19 cellular contexts compared by ENCODE assay signal in the genomic region with DNA sequence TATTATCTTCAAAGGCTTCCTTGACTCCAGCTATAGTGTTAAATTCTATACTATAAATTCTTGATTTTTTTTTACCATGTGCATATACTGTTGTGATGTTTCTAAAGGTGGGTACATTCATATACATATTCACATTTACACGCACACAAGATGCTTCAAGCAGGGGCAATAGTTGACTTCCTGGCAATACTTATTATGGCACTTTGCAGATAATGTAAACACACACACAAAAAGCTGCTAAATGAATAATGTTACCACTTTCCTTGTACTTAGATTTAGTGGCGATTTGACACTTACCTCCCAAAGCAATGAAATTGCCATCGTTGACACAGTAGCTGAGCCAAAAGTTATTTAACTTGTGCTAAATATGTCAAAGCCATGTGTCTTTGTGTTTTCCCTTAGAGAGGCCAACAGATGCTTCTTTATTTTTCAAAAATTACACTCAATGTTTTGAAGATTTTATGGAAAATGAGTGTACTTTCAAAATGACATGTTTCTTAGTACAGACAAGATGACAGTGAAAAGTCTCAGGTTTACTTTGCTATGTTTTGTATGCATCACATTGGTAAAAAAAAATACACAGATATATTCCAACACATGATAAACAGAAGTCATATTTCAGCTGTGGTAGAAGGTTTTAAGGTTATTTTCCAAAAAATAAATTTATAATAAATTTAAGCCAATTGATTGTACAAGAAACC. TPM values are rescaled to one million over a fixed set of nuclear protein-coding genes. Genes with fewer than 3 reads are reported as not detected.
A peak's percentile ranks its signal among the peaks of the same experiment; 100 is the strongest.
DNase-seq lines count a peak whose midpoint lies in the region; ATAC-seq, FAIRE-seq and TF ChIP-seq lines count a peak whose summit lies in the region.
"Had no signal": no experiment of that assay in that cellular context is flagged by ENCODE, and none has a peak within 500 bp of the region (broad histone marks: within the 10 kb centered on the region; RNA-seq: fewer than 3 reads in every experiment).

No MANE protein-coding gene starts in this region.

- FAIRE-seq in GM19239 (lab: Jason Lieb, UNC): no peak
- FAIRE-seq: D721Med, RCC 7860 had no signal

- peaks cover 11 to 20% of the 10 kb centered on the region in 2 donors for H3K4me1 Mint-ChIP-seq in natural killer cell treated with Interleukin-12 subunit alpha and Interleukin-12 subunit beta and Interleukin-15 and Interleukin-18, amount 100 ng/mL, for 72 hours (ENCODE audit: low read depth in 2 of 2)
- peaks cover 4 to 9% of the 10 kb centered on the region in 2 donors for H3K4me1 Mint-ChIP-seq in natural killer cell
- H3K4me1 Mint-ChIP-seq in activated T-helper 17 cell treated with anti-CD3 and anti-CD28 coated beads, Interleukin-2, amount 50 U/mL, for 72 hours: peaks cover 15% of the 10 kb centered on the region

- peak; percentile 32 for DNase-seq in NCI-H446 treated with DMSO at 0.1 percent for 48 hours (lab: John Stamatoyannopoulos, UW)
- DNase-seq in NCI-H446 (lab: John Stamatoyannopoulos, UW): no peak
- no peak for DNase-seq in natural killer cell treated with Interleukin-12 subunit alpha and Interleukin-12 subunit beta and Interleukin-15 and Interleukin-18, amount 100 ng/mL, for 72 hours (ENCODE audit: low spot score)
- no peak for DNase-seq in natural killer cell
- DNase-seq in GM19239 (ENCODE audit: insufficient read length, low spot score): no peak
- no peak for DNase-seq in SHP77 treated with DMSO at 0.1 percent for 48 hours (lab: John Stamatoyannopoulos, UW)
- DNase-seq: CD4-positive, alpha-beta T cell; NCI-H1048; NCI-H146; NCI-H1930; NCI-H2171; NCI-H345; NCI-H524 treated with DMSO at 0.1 percent for 48 hours; SK-N-SH; SW 1271 had no signal

- H3K27me3 Mint-ChIP-seq in natural killer cell treated with Interleukin-12 subunit alpha and Interleukin-12 subunit beta and Interleukin-15 and Interleukin-18, amount 100 ng/mL, for 72 hours: peaks cover 0 to 7% of the 10 kb centered on the region in 2 donors
- no peaks in the 10 kb centered on the region for H3K27me3 Mint-ChIP-seq in natural killer cell (ENCODE audit: low read depth in 2 of 2)
- H3K27me3 Mint-ChIP-seq in activated T-helper 17 cell treated with anti-CD3 and anti-CD28 coated beads, Interleukin-2, amount 50 U/mL, for 72 hours: peaks cover 7% of the 10 kb centered on the region
- H3K27me3 Mint-ChIP-seq: CD4-positive, alpha-beta T cell had no signal

- intact Hi-C loops in natural killer cell (cut with micrococcal nuclease): no loop called here

- TF ChIP-seq CTCF in natural killer cell (IDR thresholded peaks at IDR 0.05): no peak

- H3K27ac Mint-ChIP-seq in natural killer cell treated with Interleukin-12 subunit alpha and Interleukin-12 subunit beta and Interleukin-15 and Interleukin-18, amount 100 ng/mL, for 72 hours: peak overlapping the region; percentile 0 to 12
- H3K27ac Mint-ChIP-seq in natural killer cell: no peak overlapping the region
- peak overlapping the region; percentile 72 for H3K27ac Mint-ChIP-seq in activated T-helper 17 cell treated with anti-CD3 and anti-CD28 coated beads, Interleukin-2, amount 50 U/mL, for 72 hours
- H3K27ac Mint-ChIP-seq: CD4-positive, alpha-beta T cell had no signal

- peak in 1 of 2 donors; percentile 59 for ATAC-seq in natural killer cell treated with Interleukin-12 subunit alpha and Interleukin-12 subunit beta and Interleukin-15 and Interleukin-18, amount 100 ng/mL, for 72 hours
- no peak for ATAC-seq in natural killer cell
- ATAC-seq in activated T-helper 17 cell treated with anti-CD3 and anti-CD28 coated beads, Interleukin-2, amount 50 U/mL, for 72 hours (replicated peaks): peak; percentile 62
- ATAC-seq: HCT116 had no signal

- no peak overlapping the region for H3K4me3 Mint-ChIP-seq in natural killer cell treated with Interleukin-12 subunit alpha and Interleukin-12 subunit beta and Interleukin-15 and Interleukin-18, amount 100 ng/mL, for 72 hours
- no peak overlapping the region for H3K4me3 Mint-ChIP-seq in natural killer cell
- no peak overlapping the region for H3K4me3 Mint-ChIP-seq in activated T-helper 17 cell treated with anti-CD3 and anti-CD28 coated beads, Interleukin-2, amount 50 U/mL, for 72 hours
- H3K4me3 Mint-ChIP-seq: CD4-positive, alpha-beta T cell had no signal

- H3K36me3 Mint-ChIP-seq in natural killer cell treated with Interleukin-12 subunit alpha and Interleukin-12 subunit beta and Interleukin-15 and Interleukin-18, amount 100 ng/mL, for 72 hours: no peaks in the 10 kb centered on the region
- no peaks in the 10 kb centered on the region for H3K36me3 Mint-ChIP-seq in natural killer cell
- no peaks in the 10 kb centered on the region for H3K36me3 Mint-ChIP-seq in activated T-helper 17 cell treated with anti-CD3 and anti-CD28 coated beads, Interleukin-2, amount 50 U/mL, for 72 hours (ENCODE audit: low read depth)

- no peaks in the 10 kb centered on the region for H3K9me3 Mint-ChIP-seq in natural killer cell treated with Interleukin-12 subunit alpha and Interleukin-12 subunit beta and Interleukin-15 and Interleukin-18, amount 100 ng/mL, for 72 hours
- no peaks in the 10 kb centered on the region for H3K9me3 Mint-ChIP-seq in natural killer cell
- H3K9me3 Mint-ChIP-seq in activated T-helper 17 cell treated with anti-CD3 and anti-CD28 coated beads, Interleukin-2, amount 50 U/mL, for 72 hours: no peaks in the 10 kb centered on the region
- H3K9me3 Mint-ChIP-seq: CD4-positive, alpha-beta T cell had no signal

RNA-seq across cellular contexts. Expression of a gene that starts 12.2 kb away (rescaled TPM):
- total RNA-seq in natural killer cell treated with Interleukin-12 subunit alpha and Interleukin-12 subunit beta and Interleukin-15 and Interleukin-18, amount 100 ng/mL, for 72 hours: 100 to 1,000 TPM; 103 to 301 TPM
- 10 to 100 TPM; 41.5 to 81.8 (median 79.2) TPM for total RNA-seq in natural killer cell
- total RNA-seq in activated T-helper 17 cell treated with anti-CD3 and anti-CD28 coated beads, Interleukin-2, amount 50 U/mL, for 72 hours: 10 to 100 TPM; 37.2 to 74.0 TPM

RNA-seq across cellular contexts. Expression of a gene that starts 56.4 kb away (rescaled TPM):
- total RNA-seq in natural killer cell treated with Interleukin-12 subunit alpha and Interleukin-12 subunit beta and Interleukin-15 and Interleukin-18, amount 100 ng/mL, for 72 hours: 100 to 1,000 TPM; 113 to 138 TPM
- total RNA-seq in natural killer cell: 100 to 1,000 TPM; 109 to 158 (median 112) TPM
- 100 to 1,000 TPM in 1 of 2 donors, 10 to 100 TPM in 1; 65.5 to 104 TPM for total RNA-seq in activated T-helper 17 cell treated with anti-CD3 and anti-CD28 coated beads, Interleukin-2, amount 50 U/mL, for 72 hours

Comparison
In these comparisons a context has a peak if more than half of its experiments do, and no peak if none do; other contexts are left out.
1. H3K27ac Mint-ChIP-seq: peak in natural killer cell treated with Interleukin-12 subunit alpha and Interleukin-12 subunit beta and Interleukin-15 and Interleukin-18, amount 100 ng/mL, for 72 hours (2 of 2) and activated T-helper 17 cell treated with anti-CD3 and anti-CD28 coated beads, Interleukin-2, amount 50 U/mL, for 72 hours (single experiment); none in natural killer cell (0 of 2).